1 cellular context compared by ENCODE assay signal in genomic region chr10:62636825-62637248, GRCh38.
TF ChIP-seq lines count a peak whose summit lies in the region.

No MANE protein-coding gene starts in this region.

TF ChIP-seq in GM12878, 131 proteins besides CTCF, POLR2A, EP300 and RAD21 (continued from another document):
- peak; percentile 58; the same call in 1 of the 2 replicates for TF ChIP-seq ZNF384 (IDR thresholded peaks at IDR 0.05; ENCODE audit: borderline replicate concordance, low read depth, low read length)
